In the genomic region with DNA sequence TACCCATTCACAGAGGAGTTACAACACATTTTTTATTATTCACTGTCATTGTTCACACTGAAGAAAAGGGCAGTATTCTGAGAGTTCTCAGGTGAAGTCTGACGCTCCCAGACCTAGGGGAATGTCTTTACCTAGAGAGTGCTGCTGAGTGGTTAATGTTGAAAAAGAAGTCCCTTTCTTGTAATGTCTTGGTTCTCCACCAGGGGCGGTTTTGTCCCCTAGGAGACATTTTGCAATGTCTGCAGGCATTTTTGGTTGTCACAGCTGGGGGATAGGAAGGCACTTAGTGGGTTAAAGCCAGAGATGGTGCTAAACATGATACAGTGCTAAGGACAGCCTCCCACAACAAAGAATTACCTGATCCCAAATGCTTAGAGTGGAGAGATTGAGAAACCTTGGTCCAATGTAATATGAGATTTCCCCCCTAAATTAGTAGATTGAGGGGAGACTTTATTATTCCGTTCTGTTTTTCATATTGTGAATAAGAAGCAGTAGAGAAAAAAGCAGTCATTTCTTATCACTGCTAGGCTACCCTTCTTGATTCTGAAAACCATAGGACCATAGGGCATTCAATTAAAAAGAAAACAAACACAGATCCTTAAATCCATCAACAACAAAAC, we compare ENCODE assay signal across 8 cellular contexts. TPM values are rescaled to one million over a fixed set of nuclear protein-coding genes. Genes with fewer than 3 reads are reported as not detected.
A peak's percentile ranks its signal among the peaks of the same experiment; 100 is the strongest.
DNase-seq lines count a peak whose midpoint lies in the region; FAIRE-seq and TF ChIP-seq lines count a peak whose summit lies in the region.

No MANE protein-coding gene starts in this region.

- no peak for FAIRE-seq in GM12892 (lab: Jason Lieb, UNC)

- CTCF ChIA-PET in RWPE1 (lab: Yijun Ruan, JAX) = interaction anchor here (0.7 kb wide), 2 partner anchors 9 to 47 kb away, joined by 3 read pairs; no protein-coding TSS in a partner anchor

- in situ Hi-C loops in ACHN (cut with HindIII; ENCODE audit: low pct_ligation_motif_present, low pct_unique_long_range_greater_than_20kb, low sequenced_read_pairs) = no loop called here

- TF ChIP-seq CTCF in GM12865 (IDR thresholded peaks at IDR 0.05; ENCODE audit: insufficient read depth, low read depth, low read length, missing control alignments) (peak; percentile 48), RWPE1 (conservative IDR thresholded peaks at IDR 0.05; ENCODE audit: low read depth) (peak; percentile 52), foreskin fibroblast (IDR thresholded peaks at IDR 0.05; ENCODE audit: low read depth, low read length) (peak; percentile 42)

- H3K4me3 ChIP-seq in GM12865 (ENCODE audit: low read depth, low read length) = no peak overlapping the region
- no peak overlapping the region for H3K4me3 ChIP-seq in foreskin fibroblast (ENCODE audit: low read depth in 1 of 2, low read length in 2 of 2)

- DNase-seq in ACHN = peak; percentile 53
- DNase-seq in GM12865 (ENCODE audit: low read depth) = peak; percentile 39
- DNase-seq in RWPE1 (ENCODE audit: low spot score) = no peak
- DNase-seq in foreskin fibroblast = peak in 1 of 2 donors; percentile 18
- no peak for DNase-seq in cortex of kidney (lab: John Stamatoyannopoulos, UW)
- DNase-seq in H4 (ENCODE audit: low spot score) = no peak
- no peak for DNase-seq in GM12892 (ENCODE audit: insufficient read length)
- no peak for DNase-seq in NCI-H2029 (lab: John Stamatoyannopoulos, UW)

- no peak overlapping the region for H3K27ac ChIP-seq in RWPE1

- POLR2A ChIA-PET in RWPE1 (lab: Yijun Ruan, JAX; ENCODE audit: low non-redundant PET) = no interaction called here

- no peak for TF ChIP-seq POLR2A in GM12892 (IDR thresholded peaks at IDR 0.05; ENCODE audit: low read depth, low read length)

RNA-seq across cellular contexts. Expression of a gene that starts 13.1 kb away (rescaled TPM):
- total RNA-seq in H4 (2014; rRNA removed; shearing (Covaris generic)) = 46.4 and 65.9 TPM in 2 replicates
- 9.3 TPM for polyA plus RNA-seq in GM12892 (2012; ENCODE audit: missing spikeins)

Comparison
In these comparisons a context has a peak if more than half of its experiments do, and no peak if none do; other contexts are left out.
1. DNase-seq: peak in ACHN (single experiment) and GM12865 (single experiment); none in RWPE1 (single experiment), cortex of kidney (single experiment), H4 (single experiment), GM12892 (single experiment) and NCI-H2029 (single experiment).
2. Peak in every context shown above with its lines, with median percentiles within 50 percentile points of each other: CTCF ChIP-seq.